Comparison of ENCODE assay signal across 2 cellular contexts in genomic region chr11:122172352-122173073, GRCh38.
TF ChIP-seq lines count a peak whose summit lies in the region.

No MANE protein-coding gene starts in this region.

TF ChIP-seq in SK-N-SH, 30 proteins besides CTCF, POLR2A, EP300 and RAD21:
- TF ChIP-seq NRF1 (IDR thresholded peaks at IDR 0.05; ENCODE audit: low read depth, low read length) (no peak), TEAD4 (IDR thresholded peaks at IDR 0.05; ENCODE audit: borderline replicate concordance, insufficient read depth) (no peak), NFIC (IDR thresholded peaks at IDR 0.05; ENCODE audit: borderline replicate concordance) (no peak), GATA2 (CRISPR knock-in tag; IDR thresholded peaks at IDR 0.05) (no peak), FOSL2 (IDR thresholded peaks at IDR 0.05; ENCODE audit: borderline replicate concordance, low read depth) (no peak), RCOR1 (IDR thresholded peaks at IDR 0.05; ENCODE audit: low read length) (no peak), POLR2AphosphoS5 (IDR thresholded peaks at IDR 0.05; ENCODE audit: low read depth, low read length) (peak; percentile 7; the same call in 1 of the 2 replicates), PBX3 (IDR thresholded peaks at IDR 0.05) (peak; percentile 16; the same call in 1 of the 2 replicates), YY1 (IDR thresholded peaks at IDR 0.05; ENCODE audit: low read depth) (no peak), RFX5 (IDR thresholded peaks at IDR 0.05; ENCODE audit: low read length) (no peak), TAF1 (IDR thresholded peaks at IDR 0.05; ENCODE audit: borderline replicate concordance, low read depth, low read length) (no peak), IRF3 (IDR thresholded peaks at IDR 0.05; ENCODE audit: low read depth, low read length) (no peak), EZH2phosphoT487 (IDR thresholded peaks at IDR 0.05; ENCODE audit: borderline replicate concordance, low read depth) (no peak), ZBTB33 (IDR thresholded peaks at IDR 0.05; ENCODE audit: borderline replicate concordance, low read depth) (no peak)

TF ChIP-seq in SK-N-SH treated with all-trans-retinoic acid at 6 μM for 48 hours, 23 proteins besides CTCF, POLR2A, EP300 and RAD21:
- no peak for TF ChIP-seq ZFP3 (CRISPR knock-in tag; IDR thresholded peaks at IDR 0.05)
- no peak for TF ChIP-seq ZNF8 (CRISPR knock-in tag; IDR thresholded peaks at IDR 0.05)
- TF ChIP-seq BACH2 (CRISPR knock-in tag; IDR thresholded peaks at IDR 0.05; ENCODE audit: borderline replicate concordance), result no peak
- no peak for TF ChIP-seq RARB (CRISPR knock-in tag; IDR thresholded peaks at IDR 0.05)
- no peak for TF ChIP-seq ZFP30 (CRISPR knock-in tag; IDR thresholded peaks at IDR 0.05)
- no peak for TF ChIP-seq PATZ1 (CRISPR knock-in tag; IDR thresholded peaks at IDR 0.05; ENCODE audit: borderline replicate concordance)
- TF ChIP-seq SNAI2 (CRISPR knock-in tag; IDR thresholded peaks at IDR 0.05), result no peak
- no peak for TF ChIP-seq ZNF70 (CRISPR knock-in tag; IDR thresholded peaks at IDR 0.05)
